In genomic region chr2:38095996-38096861, GRCh38 we compare ENCODE assay signal across 1 cellular context.
TF ChIP-seq lines count a peak whose summit lies in the region.

No MANE protein-coding gene starts in this region.

TF ChIP-seq in HEK293, 187 proteins besides CTCF, POLR2A, EP300 and RAD21 (continued from another document):
- 0 out of 2 replicates have a peak, but pooled peaks have one; percentile 22 for TF ChIP-seq ZBTB10 (tag by site-specific recombination; IDR thresholded peaks at IDR 0.05)
- TF ChIP-seq OVOL3 (tag by site-specific recombination; IDR thresholded peaks at IDR 0.05) = peak; percentile 96
- peak; percentile 78; the same call in 1 of the 2 replicates for TF ChIP-seq MYNN (tag by site-specific recombination; IDR thresholded peaks at IDR 0.05; ENCODE audit: borderline replicate concordance)
- TF ChIP-seq ZSCAN16 (tag by site-specific recombination; IDR thresholded peaks at IDR 0.05) = no peak
- TF ChIP-seq ZIC2 (tag by site-specific recombination; IDR thresholded peaks at IDR 0.05) = no peak
- TF ChIP-seq ZNF26 (tag by site-specific recombination; IDR thresholded peaks at IDR 0.05) = no peak
- no peak for TF ChIP-seq EGR2 (tag by site-specific recombination; IDR thresholded peaks at IDR 0.05; ENCODE audit: low read depth)
- no peak for TF ChIP-seq ZSCAN4 (tag by site-specific recombination; IDR thresholded peaks at IDR 0.05)
- no peak for TF ChIP-seq ZNF473 (tag by site-specific recombination; IDR thresholded peaks at IDR 0.05)
- no peak for TF ChIP-seq ZNF548 (tag by site-specific recombination; IDR thresholded peaks at IDR 0.05)
- TF ChIP-seq ZNF777 (tag by site-specific recombination; IDR thresholded peaks at IDR 0.05; ENCODE audit: borderline replicate concordance) = no peak
- TF ChIP-seq ATF2 (tag by site-specific recombination; IDR thresholded peaks at IDR 0.05; ENCODE audit: low read depth) = no peak
- TF ChIP-seq ZNF18 (tag by site-specific recombination; IDR thresholded peaks at IDR 0.05) = peak; percentile 97
- TF ChIP-seq ZNF600 (tag by site-specific recombination; IDR thresholded peaks at IDR 0.05) = peak; percentile 86
- TF ChIP-seq ZNF521 (tag by site-specific recombination; IDR thresholded peaks at IDR 0.05) = no peak
- TF ChIP-seq ZNF677 (tag by site-specific recombination; IDR thresholded peaks at IDR 0.05) = no peak
- no peak for TF ChIP-seq ZNF19 (tag by site-specific recombination; IDR thresholded peaks at IDR 0.05; ENCODE audit: low read depth)
- TF ChIP-seq ZNF670 (tag by site-specific recombination; IDR thresholded peaks at IDR 0.05; ENCODE audit: low read depth) = no peak
- TF ChIP-seq ZNF121 (tag by site-specific recombination; IDR thresholded peaks at IDR 0.05) = no peak
- no peak for TF ChIP-seq ZNF175 (tag by site-specific recombination; IDR thresholded peaks at IDR 0.05)
- peak; percentile 95 for TF ChIP-seq IKZF3 (tag by site-specific recombination; IDR thresholded peaks at IDR 0.05)
- no peak for TF ChIP-seq ZNF394 (tag by site-specific recombination; IDR thresholded peaks at IDR 0.05; ENCODE audit: borderline replicate concordance)
- TF ChIP-seq ZBTB8A (tag by site-specific recombination; IDR thresholded peaks at IDR 0.05) = peak; percentile 81
- TF ChIP-seq TRIM28 (IDR thresholded peaks at IDR 0.05; ENCODE audit: borderline replicate concordance, low read length) = peak; percentile 87
- TF ChIP-seq ZNF157 (tag by site-specific recombination; IDR thresholded peaks at IDR 0.05) = no peak
- TF ChIP-seq ZNF280D (tag by site-specific recombination; IDR thresholded peaks at IDR 0.05) = no peak
- peak; percentile 80; the same call in 1 of the 2 replicates for TF ChIP-seq GLIS2 (tag by site-specific recombination; IDR thresholded peaks at IDR 0.05)
- no peak for TF ChIP-seq ZNF23 (tag by site-specific recombination; IDR thresholded peaks at IDR 0.05; ENCODE audit: borderline replicate concordance)
- TF ChIP-seq KLF9 (tag by site-specific recombination; IDR thresholded peaks at IDR 0.05; ENCODE audit: low read depth) = 0 out of 2 replicates have a peak, but pooled peaks have one; percentile 13
- TF ChIP-seq SP2 (tag by site-specific recombination; IDR thresholded peaks at IDR 0.05) = peak; percentile 34; the same call in 1 of the 2 replicates
- TF ChIP-seq TSHZ1 (tag by site-specific recombination; IDR thresholded peaks at IDR 0.05; ENCODE audit: borderline replicate concordance) = peak; percentile 8; the same call in 1 of the 2 replicates
- TF ChIP-seq ZNF114 (tag by site-specific recombination; IDR thresholded peaks at IDR 0.05) = no peak
- peak; percentile 64 for TF ChIP-seq ELK4 (IDR thresholded peaks at IDR 0.05; ENCODE audit: borderline replicate concordance, low read depth, low read length)
- peak; percentile 75; the same call in 1 of the 2 replicates for TF ChIP-seq SCRT1 (tag by site-specific recombination; IDR thresholded peaks at IDR 0.05; ENCODE audit: borderline replicate concordance)
- no peak for TF ChIP-seq ZNF48 (tag by site-specific recombination; IDR thresholded peaks at IDR 0.05)
- no peak for TF ChIP-seq ZNF626 (tag by site-specific recombination; IDR thresholded peaks at IDR 0.05)
- peak; percentile 76 for TF ChIP-seq ZNF335 (tag by site-specific recombination; conservative IDR thresholded peaks at IDR 0.05)
- TF ChIP-seq ZNF768 (tag by site-specific recombination; IDR thresholded peaks at IDR 0.05) = no peak
- no peak for TF ChIP-seq ZNF785 (tag by site-specific recombination; IDR thresholded peaks at IDR 0.05)
- no peak for TF ChIP-seq ZNF549 (tag by site-specific recombination; IDR thresholded peaks at IDR 0.05)
